In the genomic region with DNA sequence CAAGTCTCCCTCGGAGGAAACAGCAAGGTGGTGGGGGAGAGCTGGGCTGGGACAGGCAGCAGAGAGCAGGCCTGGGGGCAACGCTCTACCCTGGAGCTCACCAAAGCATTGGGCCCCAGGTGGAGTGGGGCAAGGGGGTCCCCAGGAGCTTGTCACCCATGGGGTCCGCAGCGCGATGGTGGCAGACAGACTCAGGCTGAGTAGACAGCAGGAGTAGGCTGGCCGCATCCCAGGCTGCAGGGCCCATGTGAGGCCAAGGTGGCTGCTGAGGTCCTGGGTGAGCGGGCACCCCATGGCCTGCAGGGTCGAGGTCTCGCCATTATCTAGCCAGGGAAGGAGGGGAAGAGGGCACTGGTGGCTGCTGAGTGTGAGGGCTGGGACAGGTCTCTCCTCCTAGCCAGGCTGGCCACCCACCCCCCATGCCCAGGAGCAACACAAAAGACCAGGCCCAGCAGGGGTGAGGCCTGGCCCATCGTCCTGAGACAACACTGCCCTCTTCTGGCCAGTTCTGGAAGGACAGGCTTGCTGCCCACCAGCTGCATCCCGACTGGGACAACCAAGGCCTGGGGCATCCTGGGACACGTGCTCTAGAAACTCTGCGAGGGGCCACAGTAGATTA, we compare ENCODE assay signal across 8 cellular contexts. TPM values are rescaled to one million over a fixed set of nuclear protein-coding genes. Genes with fewer than 3 reads are reported as not detected.
DNase-seq lines count a peak whose midpoint lies in the region; ATAC-seq and TF ChIP-seq lines count a peak whose summit lies in the region.

No MANE protein-coding gene starts in this region.

- intact Hi-C loops in dorsolateral prefrontal cortex (cut with DNase I): loop anchor here (1.0 to 10.0 kb wide), 4 partner anchors 104 to 262 kb away; a partner anchor contains a TSS

- no peak overlapping the region for H3K4me3 ChIP-seq in AG10803 (ENCODE audit: low read length)
- H3K4me3 ChIP-seq in dorsolateral prefrontal cortex: no peak overlapping the region

- H3K27me3 ChIP-seq in dorsolateral prefrontal cortex: no peaks in the 10 kb centered on the region

- peak overlapping the region in 24 of 59 donors; percentile 12 to 82 (median 48) for H3K27ac ChIP-seq in dorsolateral prefrontal cortex

- ATAC-seq in GM21619 (IDR thresholded peaks at IDR 0.05; ENCODE audit: unreplicated experiment): no peak

- DNase-seq in AG10803 (ENCODE audit: low read depth) (peak; percentile 37), GM19240 (ENCODE audit: insufficient read length, low spot score) (peak; percentile 91), NCI-H69 (lab: John Stamatoyannopoulos, UW) (peak; percentile 68), dorsolateral prefrontal cortex (peak in 9 of 10 donors; percentile 57 to 83 (median 73)), medulla oblongata (ENCODE audit: extremely low spot score) (peak; percentile 76)
- peak; percentile 71 to 76 for DNase-seq in activated CD4-positive, alpha-beta T cell treated with anti-CD3 and anti-CD28 coated beads, Interleukin-2, amount 50 U/mL, for 4 hours
- peak; percentile 59 to 60 for DNase-seq in stimulated activated CD8-positive, alpha-beta memory T cell treated with anti-CD3 and anti-CD28 coated beads, Interleukin-4, amount 100 ng/mL, for 1 hour (ENCODE audit: low read depth in 2 of 2, low spot score in 1 of 2)

- peak; percentile 94 for TF ChIP-seq CTCF in AG10803 (conservative IDR thresholded peaks at IDR 0.05; ENCODE audit: low read length)
- TF ChIP-seq CTCF in dorsolateral prefrontal cortex (IDR thresholded peaks at IDR 0.05 in 54 of 56, conservative IDR thresholded peaks at IDR 0.05 in 2 of 56; ENCODE audit: low read depth in 1 of 56, partially characterized antibody in 56 of 56): peak; percentile 71 to 99 (median 96)

RNA-seq across cellular contexts. Expression of a gene that starts 33.1 kb away (rescaled TPM):
- total RNA-seq in dorsolateral prefrontal cortex: 10 to 100 TPM; 15.1 to 42.7 (median 26.1) TPM

Comparison
In these comparisons a context has a peak if more than half of its experiments do, and no peak if none do; other contexts are left out.
1. DNase-seq: peak in every context shown above with its lines; median percentile 91 in GM19240; 76 in medulla oblongata; 74 in activated CD4-positive, alpha-beta T cell treated with anti-CD3 and anti-CD28 coated beads, Interleukin-2, amount 50 U/mL, for 4 hours; 73 in dorsolateral prefrontal cortex; 68 in NCI-H69; 60 in stimulated activated CD8-positive, alpha-beta memory T cell treated with anti-CD3 and anti-CD28 coated beads, Interleukin-4, amount 100 ng/mL, for 1 hour; 37 in AG10803.